ENCODE assay signal across 1 cellular context in the genomic region with DNA sequence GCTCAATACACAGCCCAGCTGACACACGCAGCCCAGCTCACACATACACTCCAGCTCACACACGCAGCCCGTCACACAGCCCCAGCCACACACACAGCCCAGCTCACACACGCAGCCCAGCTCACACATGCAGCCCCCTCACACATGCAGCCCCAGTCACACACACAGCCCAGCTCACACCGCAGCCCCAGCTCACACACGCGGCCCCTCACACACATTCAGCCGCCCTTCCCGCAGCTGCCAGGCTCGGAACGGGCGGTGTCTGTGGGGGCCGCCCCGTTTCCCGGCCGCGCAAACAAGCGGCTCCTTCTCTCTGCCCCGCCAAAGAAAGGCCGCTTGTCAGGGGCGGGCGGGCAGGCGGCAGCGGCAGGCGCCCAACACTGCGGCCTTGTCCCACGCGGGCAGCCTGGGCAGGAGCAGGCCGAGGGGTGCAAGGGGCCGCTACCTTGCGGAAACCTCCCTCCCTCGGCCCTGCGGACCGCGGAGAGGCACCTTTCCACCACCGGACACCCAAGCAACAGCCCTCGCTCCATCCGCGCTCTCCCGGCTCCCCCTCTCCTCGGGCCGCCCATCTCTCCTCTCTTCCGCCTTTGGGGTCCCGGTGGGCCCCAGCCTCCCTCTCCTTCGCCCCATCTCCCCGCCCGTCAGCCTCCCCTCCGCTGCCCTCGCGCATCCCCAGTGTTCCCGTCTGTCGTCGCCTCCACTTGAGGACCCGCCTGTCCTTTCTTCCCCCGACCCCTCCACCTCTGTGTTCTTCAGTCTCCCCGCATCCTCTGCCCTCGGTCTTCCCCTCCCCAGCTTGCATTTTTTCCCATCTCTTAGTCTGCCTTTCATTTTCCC.
A peak's percentile ranks its signal among the peaks of the same experiment; 100 is the strongest.
TF ChIP-seq lines count a peak whose summit lies in the region.

No MANE protein-coding gene starts in this region.

TF ChIP-seq in K562, 482 proteins besides CTCF, POLR2A, EP300 and RAD21:
- no peak for TF ChIP-seq SIN3B (IDR thresholded peaks at IDR 0.05; ENCODE audit: low read depth)
- TF ChIP-seq HNRNPL (IDR thresholded peaks at IDR 0.05; ENCODE audit: low read depth, low read length), result peak; percentile 75; the same call in 1 of the 2 replicates
- TF ChIP-seq, protein P1, sequence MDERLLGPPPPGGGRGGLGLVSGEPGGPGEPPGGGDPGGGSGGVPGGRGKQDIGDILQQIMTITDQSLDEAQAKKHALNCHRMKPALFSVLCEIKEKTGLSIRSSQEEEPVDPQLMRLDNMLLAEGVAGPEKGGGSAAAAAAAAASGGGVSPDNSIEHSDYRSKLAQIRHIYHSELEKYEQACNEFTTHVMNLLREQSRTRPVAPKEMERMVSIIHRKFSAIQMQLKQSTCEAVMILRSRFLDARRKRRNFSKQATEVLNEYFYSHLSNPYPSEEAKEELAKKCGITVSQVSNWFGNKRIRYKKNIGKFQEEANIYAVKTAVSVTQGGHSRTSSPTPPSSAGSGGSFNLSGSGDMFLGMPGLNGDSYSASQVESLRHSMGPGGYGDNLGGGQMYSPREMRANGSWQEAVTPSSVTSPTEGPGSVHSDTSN (CRISPR knock-in tag; IDR thresholded peaks at IDR 0.05; ENCODE audit: low read depth), result no peak
- TF ChIP-seq, protein P1 (tag; conservative IDR thresholded peaks at IDR 0.05; ENCODE audit: low read depth), result no peak
- no peak for TF ChIP-seq RAD51 (IDR thresholded peaks at IDR 0.05; ENCODE audit: borderline replicate concordance, low read depth)
- TF ChIP-seq PCBP1 (IDR thresholded peaks at IDR 0.05; ENCODE audit: low read depth, low read length, poor library complexity, severe bottlenecking), result peak; percentile 42
- no peak for TF ChIP-seq CHD1 (IDR thresholded peaks at IDR 0.05; ENCODE audit: low read length)
- TF ChIP-seq, protein P2, sequence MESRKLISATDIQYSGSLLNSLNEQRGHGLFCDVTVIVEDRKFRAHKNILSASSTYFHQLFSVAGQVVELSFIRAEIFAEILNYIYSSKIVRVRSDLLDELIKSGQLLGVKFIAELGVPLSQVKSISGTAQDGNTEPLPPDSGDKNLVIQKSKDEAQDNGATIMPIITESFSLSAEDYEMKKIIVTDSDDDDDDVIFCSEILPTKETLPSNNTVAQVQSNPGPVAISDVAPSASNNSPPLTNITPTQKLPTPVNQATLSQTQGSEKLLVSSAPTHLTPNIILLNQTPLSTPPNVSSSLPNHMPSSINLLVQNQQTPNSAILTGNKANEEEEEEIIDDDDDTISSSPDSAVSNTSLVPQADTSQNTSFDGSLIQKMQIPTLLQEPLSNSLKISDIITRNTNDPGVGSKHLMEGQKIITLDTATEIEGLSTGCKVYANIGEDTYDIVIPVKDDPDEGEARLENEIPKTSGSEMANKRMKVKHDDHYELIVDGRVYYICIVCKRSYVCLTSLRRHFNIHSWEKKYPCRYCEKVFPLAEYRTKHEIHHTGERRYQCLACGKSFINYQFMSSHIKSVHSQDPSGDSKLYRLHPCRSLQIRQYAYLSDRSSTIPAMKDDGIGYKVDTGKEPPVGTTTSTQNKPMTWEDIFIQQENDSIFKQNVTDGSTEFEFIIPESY (CRISPR knock-in tag; IDR thresholded peaks at IDR 0.05), result peak; percentile 99
- TF ChIP-seq, protein P3, sequence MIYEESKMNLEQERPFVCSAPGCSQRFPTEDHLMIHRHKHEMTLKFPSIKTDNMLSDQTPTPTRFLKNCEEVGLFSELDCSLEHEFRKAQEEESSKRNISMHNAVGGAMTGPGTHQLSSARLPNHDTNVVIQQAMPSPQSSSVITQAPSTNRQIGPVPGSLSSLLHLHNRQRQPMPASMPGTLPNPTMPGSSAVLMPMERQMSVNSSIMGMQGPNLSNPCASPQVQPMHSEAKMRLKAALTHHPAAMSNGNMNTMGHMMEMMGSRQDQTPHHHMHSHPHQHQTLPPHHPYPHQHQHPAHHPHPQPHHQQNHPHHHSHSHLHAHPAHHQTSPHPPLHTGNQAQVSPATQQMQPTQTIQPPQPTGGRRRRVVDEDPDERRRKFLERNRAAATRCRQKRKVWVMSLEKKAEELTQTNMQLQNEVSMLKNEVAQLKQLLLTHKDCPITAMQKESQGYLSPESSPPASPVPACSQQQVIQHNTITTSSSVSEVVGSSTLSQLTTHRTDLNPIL (CRISPR knock-in tag; IDR thresholded peaks at IDR 0.05), result no peak
- TF ChIP-seq, protein P4, sequence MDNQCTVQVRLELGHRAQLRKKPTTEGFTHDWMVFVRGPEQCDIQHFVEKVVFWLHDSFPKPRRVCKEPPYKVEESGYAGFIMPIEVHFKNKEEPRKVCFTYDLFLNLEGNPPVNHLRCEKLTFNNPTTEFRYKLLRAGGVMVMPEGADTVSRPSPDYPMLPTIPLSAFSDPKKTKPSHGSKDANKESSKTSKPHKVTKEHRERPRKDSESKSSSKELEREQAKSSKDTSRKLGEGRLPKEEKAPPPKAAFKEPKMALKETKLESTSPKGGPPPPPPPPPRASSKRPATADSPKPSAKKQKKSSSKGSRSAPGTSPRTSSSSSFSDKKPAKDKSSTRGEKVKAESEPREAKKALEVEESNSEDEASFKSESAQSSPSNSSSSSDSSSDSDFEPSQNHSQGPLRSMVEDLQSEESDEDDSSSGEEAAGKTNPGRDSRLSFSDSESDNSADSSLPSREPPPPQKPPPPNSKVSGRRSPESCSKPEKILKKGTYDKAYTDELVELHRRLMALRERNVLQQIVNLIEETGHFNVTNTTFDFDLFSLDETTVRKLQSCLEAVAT (IDR thresholded peaks at IDR 0.05), result 0 out of 4 replicates have a peak, but pooled peaks of 1 of the 2 experiments have one; percentile 19
